In the genomic region with DNA sequence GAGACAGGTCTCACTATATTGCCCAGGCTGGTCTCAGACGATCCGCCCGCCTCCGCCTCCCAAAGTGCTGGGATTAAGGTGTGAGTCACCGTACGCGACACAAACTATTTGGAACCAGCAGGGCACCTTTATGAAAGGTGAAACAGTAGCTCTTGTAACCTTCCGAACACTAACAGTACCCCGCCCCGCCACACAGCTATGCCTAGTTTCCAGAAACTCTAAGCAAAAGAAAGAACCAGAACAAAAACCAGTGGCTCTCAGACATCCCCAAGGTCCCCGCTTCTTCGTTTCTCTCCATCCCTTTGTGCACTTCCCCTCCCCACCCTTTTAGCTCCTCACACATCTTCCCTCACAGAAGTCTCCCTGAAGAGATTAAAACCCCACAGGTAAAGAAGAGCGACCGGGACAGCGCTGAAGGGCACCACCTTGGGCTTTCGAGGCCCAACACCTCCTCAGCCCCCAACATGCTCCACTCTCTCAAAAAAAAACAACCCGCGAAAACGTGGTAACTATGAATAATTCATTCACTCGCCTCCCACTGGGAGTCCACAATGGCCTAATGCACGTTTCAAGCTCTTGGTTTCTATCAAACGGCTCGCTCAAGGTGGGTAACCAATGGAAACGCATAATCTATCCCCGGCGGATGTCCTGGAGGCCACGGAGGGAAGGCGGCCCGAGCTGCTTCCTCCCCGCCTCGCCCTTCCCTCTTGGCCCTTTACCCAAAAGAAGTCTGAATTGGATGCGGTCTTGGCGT, we compare ENCODE assay signal across 8 cellular contexts. TPM values are rescaled to one million over a fixed set of nuclear protein-coding genes. Genes with fewer than 3 reads are reported as not detected.
A peak's percentile ranks its signal among the peaks of the same experiment; 100 is the strongest.
DNase-seq lines count a peak whose midpoint lies in the region; ATAC-seq and TF ChIP-seq lines count a peak whose summit lies in the region.

No MANE protein-coding gene starts in this region.

- H3K27ac Mint-ChIP-seq in MCF 10A (ENCODE audit: low read depth, unreplicated experiment): peak overlapping the region; percentile 85

- TF ChIP-seq CTCF in AG04449 (IDR thresholded peaks at IDR 0.05; ENCODE audit: insufficient read depth, low read length, missing control alignments) (no peak), RWPE1 (conservative IDR thresholded peaks at IDR 0.05; ENCODE audit: low read depth) (no peak), MCF 10A (IDR thresholded peaks at IDR 0.05; ENCODE audit: unreplicated experiment) (no peak)

- no TSS peak for BruUV-seq in MCF 10A (replicated peaks; lab: Mats Ljungman, UMichigan)

- peak overlapping the region; percentile 93 for H3K4me3 Mint-ChIP-seq in MCF 10A (ENCODE audit: unreplicated experiment)

- intact Hi-C loops in MCF 10A (cut with micrococcal nuclease): no loop called here

- DNase-seq in AG04449 (ENCODE audit: low read depth, low spot score): no peak
- peak; percentile 67 for DNase-seq in RWPE1 (ENCODE audit: low spot score)
- DNase-seq in MCF 10A (ENCODE audit: unreplicated experiment): peak; percentile 31
- DNase-seq in stimulated activated CD8-positive, alpha-beta memory T cell treated with anti-CD3 and anti-CD28 coated beads, Interleukin-12 subunit alpha, Interleukin-12 subunit beta, amount 100 ng/mL, for 24 hours (ENCODE audit: extremely low read depth): peak; percentile 5
- DNase-seq in globus pallidus (ENCODE audit: low spot score): no peak

- no peaks in the 10 kb centered on the region for H3K27me3 Mint-ChIP-seq in MCF 10A (ENCODE audit: insufficient read depth, unreplicated experiment)

- no peaks in the 10 kb centered on the region for H3K9me3 Mint-ChIP-seq in MCF 10A (ENCODE audit: unreplicated experiment)

- peaks cover 37% of the 10 kb centered on the region for H3K36me3 Mint-ChIP-seq in MCF 10A (ENCODE audit: insufficient read depth, unreplicated experiment)

- CTCF ChIA-PET in AG04449 (lab: Yijun Ruan, JAX): interaction anchor here (0.9 to 8.2 kb wide), 6 partner anchors 9 to 46 kb away, joined by 3 to 79 read pairs (median 4); no protein-coding TSS in a partner anchor
- CTCF ChIA-PET in RWPE1 (lab: Yijun Ruan, JAX): interaction anchor here (0.6 to 1.2 kb wide), 5 partner anchors 11 to 1461 kb away, joined by 3 to 5 read pairs (median 4); partner anchors contain the start of gene TRMT61A
- CTCF ChIA-PET in MCF 10A (lab: Yijun Ruan, JAX): interaction anchor here (0.6 to 2.0 kb wide), 9 partner anchors 9 to 549 kb away, joined by 3 to 10 read pairs (median 3); no protein-coding TSS in a partner anchor

- H3K27ac ChIP-seq in RWPE1 (peak overlapping the region; percentile 99), layer of hippocampus (ENCODE audit: low read depth, low read length) (peak overlapping the region; percentile 98)

- peaks cover 19% of the 10 kb centered on the region for H3K4me1 Mint-ChIP-seq in MCF 10A (ENCODE audit: insufficient read depth, unreplicated experiment)

- no peaks in the 10 kb centered on the region for H3K27me3 ChIP-seq in layer of hippocampus (ENCODE audit: control insufficient read depth, insufficient read depth, low read length)

- POLR2A ChIA-PET in AG04449 (lab: Yijun Ruan, JAX) (interaction anchor here (0.5 to 2.0 kb wide), 3 partner anchors 9 to 225 kb away, joined by 3 to 10 read pairs (median 3); no protein-coding TSS in a partner anchor), RWPE1 (lab: Yijun Ruan, JAX; ENCODE audit: low non-redundant PET) (no interaction called here), MCF 10A (lab: Yijun Ruan, JAX) (interaction anchor here (0.6 to 5.2 kb wide), 23 partner anchors 9 to 267 kb away, joined by 3 to 65 read pairs (median 5); partner anchors contain the start of genes EIF5, KLC1, TRMT61A and XRCC3)

- ATAC-seq in GM18873 (IDR thresholded peaks at IDR 0.05; ENCODE audit: low FRiP score, unreplicated experiment) (peak; percentile 10), HG03135 (IDR thresholded peaks at IDR 0.05; ENCODE audit: unreplicated experiment) (peak; percentile 18)

- peak overlapping the region; percentile 67 for H3K4me3 ChIP-seq in AG04449 (ENCODE audit: low read depth, low read length)

RNA-seq across cellular contexts. Expression of gene BAG5, which starts 0.9 kb away (rescaled TPM):
- total RNA-seq in MCF 10A (2022): 30.9 and 35.3 TPM in 2 replicates

RNA-seq across cellular contexts. Expression of gene COA8, which starts 1.2 kb away (rescaled TPM):
- 68.9 and 70.8 TPM in 2 replicates for total RNA-seq in MCF 10A (2022)

RNA-seq across cellular contexts. Expression of gene TRMT61A, which starts 32.6 kb away (rescaled TPM):
- total RNA-seq in MCF 10A (2022): 10.2 and 15.8 TPM in 2 replicates

RNA-seq across cellular contexts. Expression of gene CKB, which starts 38.9 kb away (rescaled TPM):
- total RNA-seq in MCF 10A (2022): 5.7 and 8.5 TPM in 2 replicates

Comparison
In these comparisons a context has a peak if more than half of its experiments do, and no peak if none do; other contexts are left out.
1. DNase-seq: peak in RWPE1 (single experiment), MCF 10A (single experiment) and stimulated activated CD8-positive, alpha-beta memory T cell treated with anti-CD3 and anti-CD28 coated beads, Interleukin-12 subunit alpha, Interleukin-12 subunit beta, amount 100 ng/mL, for 24 hours (single experiment); none in AG04449 (single experiment) and globus pallidus (single experiment).